In the genomic region with DNA sequence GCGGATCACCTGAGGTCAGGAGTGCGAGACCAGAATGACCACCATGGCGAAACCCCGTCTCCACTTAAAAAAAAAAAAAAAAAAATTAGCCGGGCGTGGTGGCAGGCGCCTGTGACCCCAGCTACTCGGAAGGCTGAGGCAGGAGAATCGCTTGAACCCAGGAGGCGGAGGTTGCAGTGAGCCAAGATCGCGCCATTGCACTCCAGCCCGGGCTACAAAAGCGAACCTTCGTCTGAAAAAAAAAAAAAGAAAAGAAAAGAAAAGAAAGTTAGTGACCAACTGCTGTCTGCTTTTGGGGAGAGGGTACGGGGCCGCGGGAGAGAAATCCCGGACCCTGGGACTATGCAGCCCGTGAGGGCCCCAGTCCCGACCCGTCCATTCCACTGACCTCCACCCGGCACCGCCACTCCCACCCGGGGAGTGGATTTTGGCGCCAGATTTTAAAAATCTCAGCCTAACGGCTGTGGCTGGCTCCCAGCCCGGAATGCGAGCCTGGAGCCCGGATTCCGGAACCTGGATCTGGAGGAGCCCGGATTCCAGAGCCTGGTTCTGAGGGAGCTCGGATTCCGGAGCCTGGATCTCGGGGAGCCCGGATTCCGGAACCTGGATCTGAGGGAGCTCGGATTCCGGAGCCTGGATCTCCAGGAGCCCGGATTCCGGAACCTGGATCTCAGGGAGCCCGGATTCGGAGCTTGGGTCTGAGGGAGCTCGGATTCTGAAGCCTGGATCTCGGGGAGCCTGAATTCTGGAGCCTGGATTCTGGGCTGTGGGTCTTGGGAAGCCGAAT, we compare ENCODE assay signal across 8 cellular contexts. TPM values are rescaled to one million over a fixed set of nuclear protein-coding genes. Genes with fewer than 3 reads are reported as not detected.
DNase-seq lines count a peak whose midpoint lies in the region.

No MANE protein-coding gene starts in this region.

- DNase-seq in NCI-H1417 (lab: John Stamatoyannopoulos, UW) (peak; percentile 77 to 98 (median 82)), NCI-H1417 treated with DMSO at 0.1 percent for 48 hours (lab: John Stamatoyannopoulos, UW) (no peak), NCI-H526 treated with DMSO at 0.1 percent for 48 hours (lab: John Stamatoyannopoulos, UW) (peak; percentile 23), cerebellum (ENCODE audit: low spot score) (peak; percentile 87), islet precursor cell (peak; percentile 98)
- no peak for DNase-seq in effector memory CD4-positive, alpha-beta T cell
- no peak for DNase-seq in stimulated activated CD4-positive, alpha-beta T cell treated with anti-CD3 and anti-CD28 coated beads, Interleukin-12 subunit alpha, Interleukin-12 subunit beta, amount 100 ng/mL, for 4 hours

- peaks cover 9% of the 10 kb centered on the region for H3K4me1 ChIP-seq in effector memory CD4-positive, alpha-beta T cell (ENCODE audit: control insufficient read depth, insufficient read depth, low read length, poor library complexity, severe bottlenecking)

- no peaks in the 10 kb centered on the region for H3K27me3 ChIP-seq in effector memory CD4-positive, alpha-beta T cell (replicated peaks; ENCODE audit: control insufficient read depth, insufficient read depth, low read length, poor library complexity, severe bottlenecking)

- H3K36me3 ChIP-seq in effector memory CD4-positive, alpha-beta T cell (ENCODE audit: control insufficient read depth, insufficient read depth, low read length), result no peaks in the 10 kb centered on the region

- H3K4me3 ChIP-seq in skin epidermis, result peak overlapping the region; percentile 41 to 59 (median 52)
- H3K4me3 ChIP-seq in effector memory CD4-positive, alpha-beta T cell (ENCODE audit: insufficient read depth, low read depth, low read length, poor library complexity, severe bottlenecking), result no peak overlapping the region

- peak overlapping the region in 5 of 21 experiments; percentile 7 to 67 (median 34) for H3K27ac ChIP-seq in skin epidermis
- no peak overlapping the region for H3K27ac ChIP-seq in effector memory CD4-positive, alpha-beta T cell (ENCODE audit: insufficient read depth, low read length, poor library complexity, severe bottlenecking)

- no peaks in the 10 kb centered on the region for H3K9me3 ChIP-seq in effector memory CD4-positive, alpha-beta T cell (ENCODE audit: control insufficient read depth, low read length)

RNA-seq across cellular contexts. Expression of a gene that starts 6.1 kb away (rescaled TPM):
- 51.5 TPM for total RNA-seq in cerebellum

RNA-seq across cellular contexts. Expression of a gene that starts 13.1 kb away (rescaled TPM):
- total RNA-seq in cerebellum, result 3.8 TPM

RNA-seq across cellular contexts. Expression of a gene that starts 35.4 kb away (rescaled TPM):
- total RNA-seq in cerebellum, result 13.2 TPM

Comparison
In these comparisons a context has a peak if more than half of its experiments do, and no peak if none do; other contexts are left out.
1. DNase-seq: peak in NCI-H1417 (3 of 3), NCI-H526 treated with DMSO at 0.1 percent for 48 hours (single experiment), cerebellum (single experiment) and islet precursor cell (single experiment); none in NCI-H1417 treated with DMSO at 0.1 percent for 48 hours (single experiment), effector memory CD4-positive, alpha-beta T cell (0 of 3) and stimulated activated CD4-positive, alpha-beta T cell treated with anti-CD3 and anti-CD28 coated beads, Interleukin-12 subunit alpha, Interleukin-12 subunit beta, amount 100 ng/mL, for 4 hours (single experiment).